Comparison of ENCODE assay signal across 16 cellular contexts in genomic region chr4:1841886-1842210, GRCh38. TPM values are rescaled to one million over a fixed set of nuclear protein-coding genes. Genes with fewer than 3 reads are reported as not detected.
DNase-seq lines count a peak whose midpoint lies in the region; ATAC-seq and TF ChIP-seq lines count a peak whose summit lies in the region.
"Had no signal": no experiment of that assay in that cellular context is flagged by ENCODE, and none has a peak within 500 bp of the region (broad histone marks: within the 10 kb centered on the region; RNA-seq: fewer than 3 reads in every experiment).

No MANE protein-coding gene starts in this region.

- H3K79me2 ChIP-seq in DND-41 (ENCODE audit: insufficient read depth, low read length), result peaks cover 70% of the 10 kb centered on the region

- H3K27ac ChIP-seq in BLaER1 treated with 17β-estradiol and CSF1 and Interleukin-3, amounts not matched to agents 10 nM and 100 nM, result no peak overlapping the region
- peak overlapping the region; percentile 27 for H3K27ac ChIP-seq in DND-41 (ENCODE audit: low read length)
- no peak overlapping the region for H3K27ac ChIP-seq in skeletal muscle tissue (ENCODE audit: low read depth, low read length)

- H3K27ac Mint-ChIP-seq in chondrocyte (ENCODE audit: unreplicated experiment), result peak overlapping the region; percentile 54
- H3K27ac Mint-ChIP-seq: CD8-positive, alpha-beta T cell had no signal

- TF ChIP-seq CTCF in DND-41 (IDR thresholded peaks at IDR 0.05; ENCODE audit: borderline replicate concordance, extremely low read depth, low read length, poor library complexity, severe bottlenecking) (no peak), chondrocyte (IDR thresholded peaks at IDR 0.05) (no peak)

- no peak overlapping the region for H3K4me3 Mint-ChIP-seq in chondrocyte (ENCODE audit: unreplicated experiment)
- H3K4me3 Mint-ChIP-seq: CD8-positive, alpha-beta T cell had no signal

- ATAC-seq in DND-41 (ENCODE audit: insufficient read depth, low read depth), result no peak
- ATAC-seq: CD8-positive, alpha-beta T cell had no signal

- H4K20me1 ChIP-seq in BLaER1 treated with 17β-estradiol and CSF1 and Interleukin-3, amounts not matched to agents 10 nM and 100 nM, result peaks cover 32 to 100% (median 94%) of the 10 kb centered on the region in 11 experiments; a peak in 21 of 22 replicates
- H4K20me1 ChIP-seq in DND-41 (ENCODE audit: insufficient read depth, low read length), result peaks cover 39% of the 10 kb centered on the region

- H2AFZ ChIP-seq in DND-41 (ENCODE audit: low read depth, low read length), result no peak overlapping the region

- no peaks in the 10 kb centered on the region for H3K27me3 Mint-ChIP-seq in chondrocyte (ENCODE audit: low read depth)

- no peaks in the 10 kb centered on the region for H3K9me3 Mint-ChIP-seq in chondrocyte (ENCODE audit: low read depth)
- H3K9me3 Mint-ChIP-seq: CD8-positive, alpha-beta T cell had no signal

- DNase-seq in DND-41 (no peak), chondrocyte (ENCODE audit: low spot score) (no peak), 8988T (no peak), cerebellar cortex (ENCODE audit: low spot score) (no peak), NCI-H774 (lab: John Stamatoyannopoulos, UW) (no peak)
- DNase-seq: ACHN; CD8-positive, alpha-beta T cell; DMS53; EL; MG63; NCI-H1417; NCI-H187 treated with DMSO at 0.1 percent for 48 hours; NCI-H2227 treated with DMSO at 0.1 percent for 48 hours; NCI-H510A had no signal

- no peaks in the 10 kb centered on the region for H3K9me3 ChIP-seq in BLaER1 treated with 17β-estradiol and CSF1 and Interleukin-3, amounts not matched to agents 10 nM and 100 nM (replicated peaks in 1 of 11)
- H3K9me3 ChIP-seq in DND-41 (ENCODE audit: insufficient read depth, low read length, severe bottlenecking), result no peaks in the 10 kb centered on the region
- H3K9me3 ChIP-seq in skeletal muscle tissue (ENCODE audit: control insufficient read depth in 3 of 3, low read length in 3 of 3), result no peaks in the 10 kb centered on the region
- H3K9me3 ChIP-seq: MG63 had no signal

- peak overlapping the region in 1 of 11 experiments; percentile 6; a peak in 1 of 22 replicates for H3K9ac ChIP-seq in BLaER1 treated with 17β-estradiol and CSF1 and Interleukin-3, amounts not matched to agents 10 nM and 100 nM
- H3K9ac ChIP-seq in DND-41 (ENCODE audit: low read depth, low read length) (no peak overlapping the region), skeletal muscle tissue (ENCODE audit: low read depth in 1 of 3, low read length in 3 of 3) (peak overlapping the region in 2 of 3 donors; percentile 8 to 43)

- no peak overlapping the region for H3K4me3 ChIP-seq in BLaER1 treated with 17β-estradiol and CSF1 and Interleukin-3, amounts not matched to agents 10 nM and 100 nM
- H3K4me3 ChIP-seq in DND-41 (ENCODE audit: low read depth in 1 of 2, low read length in 2 of 2) (no peak overlapping the region), skeletal muscle tissue (ENCODE audit: low read length in 3 of 3) (no peak overlapping the region)
- H3K4me3 ChIP-seq: MG63 had no signal

- H3K4me1 Mint-ChIP-seq in chondrocyte (ENCODE audit: low read depth), result peaks cover 30% of the 10 kb centered on the region

- H3K36me3 ChIP-seq in BLaER1 treated with 17β-estradiol and CSF1 and Interleukin-3, amounts not matched to agents 10 nM and 100 nM, result peaks cover 85 to 100% (median 99%) of the 10 kb centered on the region in 11 experiments
- H3K36me3 ChIP-seq in DND-41 (ENCODE audit: insufficient read depth, low read length) (peaks cover 82% of the 10 kb centered on the region), skeletal muscle tissue (ENCODE audit: control insufficient read depth in 3 of 3, insufficient read depth in 3 of 3, low read length in 3 of 3) (peaks cover 28 to 40% (median 37%) of the 10 kb centered on the region in 3 donors)

- no peaks in the 10 kb centered on the region for H3K27me3 ChIP-seq in BLaER1 treated with 17β-estradiol and CSF1 and Interleukin-3, amounts not matched to agents 10 nM and 100 nM
- no peaks in the 10 kb centered on the region for H3K27me3 ChIP-seq in DND-41 (ENCODE audit: insufficient read depth, low read length, poor library complexity)
- H3K27me3 ChIP-seq in skeletal muscle tissue (ENCODE audit: control insufficient read depth in 3 of 3, insufficient read depth in 3 of 3, low read length in 3 of 3), result no peaks in the 10 kb centered on the region
- H3K27me3 ChIP-seq: MG63 had no signal

- peak overlapping the region in 9 of 11 experiments; percentile 21 to 56 (median 35); a peak in 13 of 22 replicates for H3K4me2 ChIP-seq in BLaER1 treated with 17β-estradiol and CSF1 and Interleukin-3, amounts not matched to agents 10 nM and 100 nM
- H3K4me2 ChIP-seq in DND-41 (ENCODE audit: insufficient read depth, low read length), result no peak overlapping the region

- H3K36me3 Mint-ChIP-seq in chondrocyte (ENCODE audit: low read depth), result peaks cover 10% of the 10 kb centered on the region

- H3K4me1 ChIP-seq in BLaER1 treated with 17β-estradiol and CSF1 and Interleukin-3, amounts not matched to agents 10 nM and 100 nM, result peaks cover 0 to 45% (median 33%) of the 10 kb centered on the region in 10 experiments; a peak in 15 of 20 replicates
- H3K4me1 ChIP-seq in DND-41 (ENCODE audit: insufficient read depth, low read length) (peaks cover 4% of the 10 kb centered on the region; the same call in 1 of the 2 replicates), skeletal muscle tissue (ENCODE audit: control insufficient read depth in 3 of 3, insufficient read depth in 3 of 3, low read length in 3 of 3) (peaks cover 0 to 24% (median 21%) of the 10 kb centered on the region in 3 donors)

RNA-seq across cellular contexts. Expression of gene LETM1, which starts 14.1 kb away (rescaled TPM):
- total RNA-seq in chondrocyte (39.6 to 45.2 TPM (median 41.3 TPM) in 3 replicates), skeletal muscle tissue (32.4 TPM)

RNA-seq across cellular contexts. Expression of gene NSD2, which starts 29.3 kb away (rescaled TPM):
- 46.9 to 56.5 TPM (median 53.5 TPM) in 3 replicates for total RNA-seq in chondrocyte
- total RNA-seq in skeletal muscle tissue, result 41.8 TPM

RNA-seq across cellular contexts. Expression of gene FGFR3, which starts 48.8 kb away (rescaled TPM):
- total RNA-seq in chondrocyte, result 1.3 to 4.3 TPM (median 3.4 TPM) in 3 replicates
- total RNA-seq in skeletal muscle tissue, result 0.52 TPM
- total RNA-seq: CD8-positive, alpha-beta T cell had no signal
